Comparison of ENCODE assay signal across 14 cellular contexts in the genomic region with DNA sequence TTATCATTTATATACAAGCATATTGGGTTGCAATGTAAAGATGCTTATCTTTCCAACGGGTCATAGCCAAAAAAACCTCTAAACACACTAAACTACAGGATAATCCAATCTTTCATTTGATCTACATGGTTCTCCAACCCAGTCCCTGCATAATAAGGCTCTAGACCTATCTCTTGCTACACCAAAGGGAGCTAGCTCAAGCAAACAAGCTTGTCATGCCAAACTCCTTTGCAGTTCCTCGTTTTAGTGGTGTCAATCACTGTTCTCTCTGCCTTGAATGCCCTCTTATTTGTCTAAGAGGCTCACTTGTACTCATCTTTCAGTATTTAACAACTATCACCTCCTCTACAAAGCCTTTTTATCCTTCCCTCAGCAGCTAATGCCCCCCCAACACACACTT. TPM values are rescaled to one million over a fixed set of nuclear protein-coding genes. Genes with fewer than 3 reads are reported as not detected.
DNase-seq lines count a peak whose midpoint lies in the region; ATAC-seq, FAIRE-seq and TF ChIP-seq lines count a peak whose summit lies in the region.
"Had no signal": no experiment of that assay in that cellular context is flagged by ENCODE, and none has a peak within 500 bp of the region (broad histone marks: within the 10 kb centered on the region; RNA-seq: fewer than 3 reads in every experiment).

No MANE protein-coding gene starts in this region.

- WGBS in aorta, 2 donors = 43 to 51% methylated on average over 2 of the region's 2 CpGs

- DNase-seq in GM12891 (ENCODE audit: insufficient read length, low spot score) (no peak), KBM-7 (peak; percentile 69), PC-3 (peak; percentile 36), left ventricle myocardium superior (no peak), SW 1271 (lab: John Stamatoyannopoulos, UW) (no peak), aorta (no peak), Caco-2 (no peak), mucosa of descending colon (no peak)
- DNase-seq: activated naive CD4-positive, alpha-beta T cell; foreskin keratinocyte; mesenchymal stem cell; NCI-H1048; occipital lobe had no signal

- POLR2A ChIA-PET in PC-3 (lab: Charles Lee; ENCODE audit: unreplicated experiment) (interaction anchor here (0.6 kb wide), 2 partner anchors 10 to 188 kb away, joined by 3 to 7 read pairs; no protein-coding TSS in a partner anchor), Caco-2 (lab: Charles Lee) (interaction anchor here (0.5 kb wide), 1 partner anchor 101 kb away, joined by 5 read pairs; no protein-coding TSS in a partner anchor)

- peak overlapping the region; percentile 98 for H3K4me2 ChIP-seq in PC-3 (ENCODE audit: low read length)

- H3K27ac ChIP-seq in PC-3 (ENCODE audit: low read length) = no peak overlapping the region
- no peak overlapping the region for H3K27ac ChIP-seq in aorta (ENCODE audit: low read depth in 1 of 2, low read length in 2 of 2)
- H3K27ac ChIP-seq: foreskin keratinocyte had no signal

- H3K27me3 ChIP-seq in PC-3 (ENCODE audit: low read length) (no peaks in the 10 kb centered on the region), aorta (ENCODE audit: control insufficient read depth in 1 of 2, insufficient read depth in 2 of 2, low read length in 1 of 2) (no peaks in the 10 kb centered on the region), Caco-2 (replicated peaks; ENCODE audit: control insufficient read depth, insufficient read depth, low read length) (no peaks in the 10 kb centered on the region)
- H3K27me3 ChIP-seq: foreskin keratinocyte had no signal

- H3K9me3 Mint-ChIP-seq in Caco-2 (ENCODE audit: unreplicated experiment) = no peaks in the 10 kb centered on the region

- in situ Hi-C loops in KBM-7 (cut with MboI; ENCODE audit: low pct_unique_long_range_greater_than_20kb, low sequenced_read_pairs) = no loop called here

- H2AFZ ChIP-seq in PC-3 (ENCODE audit: low read length) = no peak overlapping the region

- H3K4me3 Mint-ChIP-seq in Caco-2 (ENCODE audit: unreplicated experiment) = no peak overlapping the region

- TF ChIP-seq POLR2A in GM12891 (IDR thresholded peaks at IDR 0.05; ENCODE audit: low read depth, low read length) = no peak

- intact Hi-C loops in PC-3 (cut with micrococcal nuclease) (loop anchor here (10.0 kb wide), 1 partner anchor 374 kb away; no protein-coding TSS in a partner anchor), left ventricle myocardium superior (cut with micrococcal nuclease) (no loop called here), aorta (cut with DNase I) (no loop called here), Caco-2 (cut with micrococcal nuclease; ENCODE audit: unreplicated experiment) (no loop called here), mucosa of descending colon (cut with DNase I, micrococcal nuclease) (no loop called here)

- no TSS peak for BruUV-seq in PC-3 (replicated peaks; lab: Mats Ljungman, UMichigan)
- no TSS peak for BruUV-seq in Caco-2 (replicated peaks; lab: Mats Ljungman, UMichigan)

- peaks cover 64% of the 10 kb centered on the region for H3K4me1 ChIP-seq in PC-3 (ENCODE audit: insufficient read depth, low read length)
- no peaks in the 10 kb centered on the region for H3K4me1 ChIP-seq in aorta (ENCODE audit: control insufficient read depth in 1 of 2, insufficient read depth in 2 of 2, low read length in 2 of 2)
- H3K4me1 ChIP-seq in Caco-2 = peaks cover 13% of the 10 kb centered on the region
- H3K4me1 ChIP-seq in mucosa of descending colon (ENCODE audit: low read depth) = no peaks in the 10 kb centered on the region

- H3K36me3 ChIP-seq in PC-3 (ENCODE audit: low read depth, low read length) = no peaks in the 10 kb centered on the region
- no peaks in the 10 kb centered on the region for H3K36me3 ChIP-seq in aorta (ENCODE audit: control insufficient read depth in 1 of 2, insufficient read depth in 2 of 2, low read length in 1 of 2)
- no peaks in the 10 kb centered on the region for H3K36me3 ChIP-seq in Caco-2 (ENCODE audit: control insufficient read depth, insufficient read depth, low read length)
- H3K36me3 ChIP-seq in mucosa of descending colon (ENCODE audit: low read depth) = no peaks in the 10 kb centered on the region

- TF ChIP-seq CTCF in PC-3 (conservative IDR thresholded peaks at IDR 0.05; ENCODE audit: low read depth, low read length) (no peak), Caco-2 (IDR thresholded peaks at IDR 0.05; ENCODE audit: insufficient read depth in 1 of 2, low read depth in 1 of 2, low read length in 1 of 2, severe bottlenecking in 1 of 2, unreplicated experiment in 1 of 2) (no peak), mucosa of descending colon (IDR thresholded peaks at IDR 0.05) (no peak)

- FAIRE-seq in GM12891 (lab: Jason Lieb, UNC) = no peak
- FAIRE-seq: bronchial epithelial cell had no signal

- no peaks in the 10 kb centered on the region for H3K9me2 ChIP-seq in PC-3 (replicated peaks; ENCODE audit: low read length)

- H3F3A ChIP-seq in PC-3 (ENCODE audit: low read length, unreplicated experiment) = no peaks in the 10 kb centered on the region

- no peak overlapping the region; the same call in 1 of the 2 replicates for H3K4me3 ChIP-seq in PC-3 (ENCODE audit: low read length)
- no peak overlapping the region for H3K4me3 ChIP-seq in aorta (ENCODE audit: low read length in 2 of 2)
- no peak overlapping the region for H3K4me3 ChIP-seq in Caco-2 (ENCODE audit: low read depth, low read length)
- no peak overlapping the region for H3K4me3 ChIP-seq in mucosa of descending colon

- CTCF ChIA-PET in PC-3 (lab: Charles Lee) (no interaction called here), Caco-2 (lab: Charles Lee) (no interaction called here)

- peaks cover 92% of the 10 kb centered on the region for H3K79me2 ChIP-seq in PC-3 (ENCODE audit: low read length)

- peaks cover 4% of the 10 kb centered on the region for H3K36me3 Mint-ChIP-seq in Caco-2 (ENCODE audit: insufficient read depth, unreplicated experiment)

- ATAC-seq in PC-3 = peak; percentile 6; the same call in 1 of the 2 replicates
- peak; percentile 47 for ATAC-seq in left ventricle myocardium superior
- no peak for ATAC-seq in aorta (ENCODE audit: low FRiP score)
- no peak for ATAC-seq in mucosa of descending colon
- ATAC-seq: foreskin keratinocyte had no signal

- H3K9ac ChIP-seq in PC-3 (ENCODE audit: low read length) = no peak overlapping the region

- peaks cover 15% of the 10 kb centered on the region for H3K4me1 Mint-ChIP-seq in Caco-2 (ENCODE audit: low read depth, unreplicated experiment)

- H3K9me3 ChIP-seq in PC-3 (ENCODE audit: low read length) = no peaks in the 10 kb centered on the region
- H3K9me3 ChIP-seq in aorta (ENCODE audit: control insufficient read depth, low read length) = no peaks in the 10 kb centered on the region
- H3K9me3 ChIP-seq in Caco-2 = no peaks in the 10 kb centered on the region
- no peaks in the 10 kb centered on the region for H3K9me3 ChIP-seq in mucosa of descending colon

- no peaks in the 10 kb centered on the region for H3K27me3 Mint-ChIP-seq in Caco-2 (ENCODE audit: insufficient read depth, unreplicated experiment)

- peaks cover 11% of the 10 kb centered on the region; the same call in 1 of the 2 replicates for H4K20me1 ChIP-seq in PC-3 (ENCODE audit: low read length)

- H3K27ac Mint-ChIP-seq in Caco-2 (ENCODE audit: unreplicated experiment) = no peak overlapping the region

TF ChIP-seq in GM12891, 5 proteins besides CTCF, POLR2A, EP300 and RAD21:
- no peak for TF ChIP-seq PAX5 (IDR thresholded peaks at IDR 0.05; ENCODE audit: insufficient read depth, low read length, severe bottlenecking)
- peak; percentile 63; the same call in 1 of the 2 replicates for TF ChIP-seq SPI1 (IDR thresholded peaks at IDR 0.05; ENCODE audit: low read depth, low read length)

RNA-seq across cellular contexts. Expression of a gene that starts 5.6 kb away (rescaled TPM):
- 4.3 TPM for polyA plus RNA-seq in GM12891 (2012; ENCODE audit: low read depth, missing spikeins)
- total RNA-seq in PC-3 (2014; rRNA removed) (7.1 and 9.1 TPM in 2 replicates), left ventricle myocardium superior (59.5 TPM), aorta (1 to 10 TPM; 6.2 to 6.8 TPM), Caco-2 (2022) (22.2 and 24.0 TPM in 2 replicates), mucosa of descending colon (1 to 10 TPM; 1.1 to 7.4 (median 2.2) TPM)
- 1 to 10 TPM in 1 of 2 donors, under 1 TPM in 1; 0.88 to 1.2 TPM for polyA plus RNA-seq in aorta

Comparison
In these comparisons a context has a peak if more than half of its experiments do, and no peak if none do; other contexts are left out.
1. DNase-seq: peak in KBM-7 (single experiment) and PC-3 (single experiment); none in GM12891 (single experiment), left ventricle myocardium superior (single experiment), SW 1271 (0 of 2), aorta (0 of 2), Caco-2 (0 of 2) and mucosa of descending colon (0 of 3).
2. ATAC-seq: peak in PC-3 (single experiment) and left ventricle myocardium superior (single experiment); none in aorta (single experiment) and mucosa of descending colon (single experiment).